Comparison of ENCODE assay signal across 21 cellular contexts in the genomic region with DNA sequence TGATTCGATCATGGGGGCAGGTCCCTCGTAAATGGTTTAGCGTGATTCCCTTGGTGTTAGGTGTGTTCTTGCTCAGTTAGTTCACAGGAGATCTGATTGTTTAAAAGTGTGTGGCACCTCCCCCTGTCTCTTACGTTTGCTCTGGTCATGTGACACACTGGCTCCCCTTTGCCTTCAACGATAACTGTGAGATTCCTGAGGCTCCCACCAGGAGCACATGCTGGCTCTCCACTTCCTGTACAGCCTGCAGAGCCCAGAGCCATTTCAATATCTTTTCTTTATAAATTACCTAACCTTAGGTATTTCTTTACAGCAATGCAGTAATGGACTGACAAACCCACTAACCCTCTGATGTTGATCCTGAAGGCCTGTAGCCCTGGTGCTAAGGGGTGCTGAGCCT.
DNase-seq lines count a peak whose midpoint lies in the region; ATAC-seq, FAIRE-seq and TF ChIP-seq lines count a peak whose summit lies in the region.
"Had no signal": no experiment of that assay in that cellular context is flagged by ENCODE, and none has a peak within 500 bp of the region (broad histone marks: within the 10 kb centered on the region; RNA-seq: fewer than 3 reads in every experiment).

No MANE protein-coding gene starts in this region.

- BruUV-seq in K562 (replicated peaks; lab: Mats Ljungman, UMichigan) = no TSS peak

- no peak overlapping the region for H3K27ac ChIP-seq in GM23338 (ENCODE audit: low read depth)
- no peak overlapping the region for H3K27ac ChIP-seq in K562 (ENCODE audit: extremely low read depth, low read depth, low read length)
- H3K27ac ChIP-seq in endodermal cell (ENCODE audit: low read depth, low read length) = no peak overlapping the region
- H3K27ac ChIP-seq: BLaER1, HL-60 had no signal

- no peak overlapping the region for H3K4me3 ChIP-seq in GM23338
- no peak overlapping the region for H3K4me3 ChIP-seq in K562
- no peak overlapping the region for H3K4me3 ChIP-seq in endodermal cell (ENCODE audit: low read length)
- H3K4me3 ChIP-seq: BLaER1 had no signal

- H3K4me1 Mint-ChIP-seq in GM23338 = peaks cover 5% of the 10 kb centered on the region
- H3K4me1 Mint-ChIP-seq in endodermal cell = peaks cover 7% of the 10 kb centered on the region
- no peaks in the 10 kb centered on the region for H3K4me1 Mint-ChIP-seq in mesothelial cell of epicardium
- H3K4me1 Mint-ChIP-seq in T-helper 17 cell = peaks cover 2% of the 10 kb centered on the region
- H3K4me1 Mint-ChIP-seq in natural killer cell treated with Interleukin-12 subunit alpha and Interleukin-12 subunit beta and Interleukin-15 and Interleukin-18, amount 100 ng/mL, for 72 hours (ENCODE audit: low read depth in 2 of 2) = peaks cover 23 to 42% of the 10 kb centered on the region in 2 donors
- H3K4me1 Mint-ChIP-seq: CD4-positive, alpha-beta memory T cell had no signal

- TF ChIP-seq POLR2A in K562 (conservative IDR thresholded peaks at IDR 0.05) = no peak

- H3K27me3 Mint-ChIP-seq in GM23338 (ENCODE audit: insufficient read depth, low read depth, poor library complexity) (peaks cover 5% of the 10 kb centered on the region), endodermal cell (ENCODE audit: insufficient read depth) (peaks cover 11% of the 10 kb centered on the region), mesothelial cell of epicardium (ENCODE audit: low read depth) (no peaks in the 10 kb centered on the region), T-helper 17 cell (peaks cover 26% of the 10 kb centered on the region)
- H3K27me3 Mint-ChIP-seq in natural killer cell treated with Interleukin-12 subunit alpha and Interleukin-12 subunit beta and Interleukin-15 and Interleukin-18, amount 100 ng/mL, for 72 hours = peaks cover 0 to 4% of the 10 kb centered on the region in 2 donors

- H3F3A ChIP-seq in GM23338 (replicated peaks; ENCODE audit: low read depth) = no peaks in the 10 kb centered on the region

- TF ChIP-seq RAD21 in K562 (CRISPR knock-in tag; conservative IDR thresholded peaks at IDR 0.05 in 1 of 2, IDR thresholded peaks at IDR 0.05 in 1 of 2) = no peak

- CTCF ChIA-PET in K562 (lab: Yijun Ruan, JAX; ENCODE audit: low intra/inter-chr PET ratio) = no interaction called here

- H3K4me1 ChIP-seq in GM23338 (ENCODE audit: insufficient read depth) (no peaks in the 10 kb centered on the region; the same call in 1 of the 2 replicates), K562 (replicated peaks in 1 of 2; ENCODE audit: control insufficient read depth in 2 of 2, insufficient read depth in 2 of 2, low read length in 2 of 2) (peaks cover 3 to 18% of the 10 kb centered on the region in 2 experiments; a peak in 4 of 5 replicates), endodermal cell (ENCODE audit: control insufficient read depth, insufficient read depth, low read length) (no peaks in the 10 kb centered on the region)

- H3K27ac Mint-ChIP-seq in GM23338 = no peak overlapping the region
- H3K27ac Mint-ChIP-seq in endodermal cell = no peak overlapping the region
- H3K27ac Mint-ChIP-seq in mesothelial cell of epicardium = peak overlapping the region; percentile 7
- no peak overlapping the region for H3K27ac Mint-ChIP-seq in T-helper 17 cell
- no peak overlapping the region for H3K27ac Mint-ChIP-seq in natural killer cell treated with Interleukin-12 subunit alpha and Interleukin-12 subunit beta and Interleukin-15 and Interleukin-18, amount 100 ng/mL, for 72 hours
- H3K27ac Mint-ChIP-seq: CD4-positive, alpha-beta memory T cell had no signal

- WGBS in K562 (ENCODE audit: insufficient coverage, low coverage, missing lambda C conversion rate) = 51% methylated on average over 5 of the region's 5 CpGs
- 79 to 88% methylated on average over 4 to 5 of the region's 5 CpGs for WGBS in endodermal cell (ENCODE audit: insufficient coverage in 1 of 2, insufficient read length in 1 of 2), 2 experiments

- H3K36me3 ChIP-seq in GM23338 (ENCODE audit: insufficient read depth) = no peaks in the 10 kb centered on the region
- no peaks in the 10 kb centered on the region for H3K36me3 ChIP-seq in K562 (ENCODE audit: control insufficient read depth, insufficient read depth, low read length)
- no peaks in the 10 kb centered on the region for H3K36me3 ChIP-seq in endodermal cell (ENCODE audit: control insufficient read depth, insufficient read depth, low read length)
- H3K36me3 ChIP-seq: BLaER1 had no signal

- no peaks in the 10 kb centered on the region; the same call in 2 of the 3 replicates for H3K9me3 Mint-ChIP-seq in GM23338
- H3K9me3 Mint-ChIP-seq in endodermal cell = no peaks in the 10 kb centered on the region
- no peaks in the 10 kb centered on the region for H3K9me3 Mint-ChIP-seq in mesothelial cell of epicardium
- no peaks in the 10 kb centered on the region for H3K9me3 Mint-ChIP-seq in natural killer cell treated with Interleukin-12 subunit alpha and Interleukin-12 subunit beta and Interleukin-15 and Interleukin-18, amount 100 ng/mL, for 72 hours
- H3K9me3 Mint-ChIP-seq: CD4-positive, alpha-beta memory T cell had no signal

- POLR2A ChIA-PET in K562 (lab: Yijun Ruan, JAX) = interaction anchor here (0.6 to 1.2 kb wide), 2 partner anchors 10 to 13 kb away, joined by 3 to 4 read pairs; no protein-coding TSS in a partner anchor

- DNase-seq in GM23338 (ENCODE audit: low spot score) (no peak), K562 (ENCODE audit: extremely low read depth in 1 of 4, low spot score in 3 of 4) (no peak), endodermal cell (peak; percentile 70), mesothelial cell of epicardium (ENCODE audit: low spot score in 2 of 2, unreplicated experiment in 2 of 2) (no peak), midbrain (lab: John Stamatoyannopoulos, UW) (no peak), T-helper 17 cell (no peak)
- DNase-seq in natural killer cell treated with Interleukin-12 subunit alpha and Interleukin-12 subunit beta and Interleukin-15 and Interleukin-18, amount 100 ng/mL, for 72 hours (ENCODE audit: low spot score) = no peak
- DNase-seq: 8988T; CD4-positive, alpha-beta memory T cell; DMS153; DMS79; GDM1; HCEC 1CT; IMR-90 had no signal

- TF ChIP-seq CTCF in GM23338 (conservative IDR thresholded peaks at IDR 0.05; ENCODE audit: low read depth in 2 of 2) (no peak), K562 (IDR thresholded peaks at IDR 0.05 in 2 of 3, conservative IDR thresholded peaks at IDR 0.05 in 1 of 3; ENCODE audit: insufficient read depth in 2 of 3, low read depth in 1 of 3, low read length in 3 of 3) (no peak), endodermal cell (conservative IDR thresholded peaks at IDR 0.05) (no peak), mesothelial cell of epicardium (IDR thresholded peaks at IDR 0.05; ENCODE audit: unreplicated experiment) (no peak)

- H3K79me2 ChIP-seq in GM23338 (replicated peaks; ENCODE audit: insufficient read depth) = no peaks in the 10 kb centered on the region
- no peaks in the 10 kb centered on the region for H3K79me2 ChIP-seq in K562 (ENCODE audit: control insufficient read depth, insufficient read depth, low read length)

- H3K9me3 ChIP-seq in K562 (replicated peaks; ENCODE audit: control insufficient read depth, insufficient read depth, low read depth, low read length) (no peaks in the 10 kb centered on the region; the same call in 1 of the 2 replicates), endodermal cell (ENCODE audit: control insufficient read depth, low read length) (no peaks in the 10 kb centered on the region), T-helper 17 cell (ENCODE audit: control insufficient read depth, low read length, poor library complexity, severe bottlenecking) (no peaks in the 10 kb centered on the region)
- H3K9me3 ChIP-seq: BLaER1 had no signal

- no peaks in the 10 kb centered on the region for H3K27me3 ChIP-seq in GM23338 (ENCODE audit: insufficient read depth)
- H3K27me3 ChIP-seq in K562 (ENCODE audit: control insufficient read depth in 2 of 2, insufficient read depth in 2 of 2, low read length in 2 of 2) = peaks cover 4 to 8% of the 10 kb centered on the region in 2 experiments; a peak in 4 of 5 replicates
- H3K27me3 ChIP-seq in endodermal cell (ENCODE audit: control insufficient read depth, insufficient read depth, low read length, poor library complexity, severe bottlenecking) = no peaks in the 10 kb centered on the region
- H3K27me3 ChIP-seq: BLaER1 had no signal

- in situ Hi-C loops in K562 (cut with MboI) = no loop called here

- H4K20me1 ChIP-seq in GM23338 (replicated peaks; ENCODE audit: insufficient read depth) (no peaks in the 10 kb centered on the region), K562 (replicated peaks; ENCODE audit: control insufficient read depth, insufficient read depth, low read length) (no peaks in the 10 kb centered on the region)
- H4K20me1 ChIP-seq: BLaER1 had no signal

- H3K4me2 ChIP-seq in GM23338 (no peak overlapping the region), K562 (ENCODE audit: insufficient read depth, low read length) (no peak overlapping the region)
- H3K4me2 ChIP-seq: BLaER1 had no signal

- H3K9me1 ChIP-seq in K562 (ENCODE audit: control insufficient read depth, insufficient read depth, low read length) = no peaks in the 10 kb centered on the region

- peak overlapping the region; percentile 38; the same call in 1 of the 2 replicates for H2AFZ ChIP-seq in GM23338
- H2AFZ ChIP-seq in K562 (ENCODE audit: low read depth, low read length) = peak overlapping the region; percentile 70; the same call in 1 of the 2 replicates

- H3K9me2 ChIP-seq in GM23338 (ENCODE audit: insufficient read depth) = 0 out of 2 replicates have a peak, but pooled peaks cover 3% of the 10 kb centered on the region

- no peak for FAIRE-seq in K562 (lab: Jason Lieb, UNC)
- FAIRE-seq: GM12892, GM18507, HTR-8/SVneo had no signal

- no peak for TF ChIP-seq EP300 in K562 (IDR thresholded peaks at IDR 0.05; ENCODE audit: low read length)

- ATAC-seq in GM23338 (no peak), K562 (no peak; the same call in 2 of the 3 replicates), GM19467 (IDR thresholded peaks at IDR 0.05; ENCODE audit: unreplicated experiment) (no peak), T-helper 17 cell (no peak)
- ATAC-seq in natural killer cell treated with Interleukin-12 subunit alpha and Interleukin-12 subunit beta and Interleukin-15 and Interleukin-18, amount 100 ng/mL, for 72 hours = no peak

- intact Hi-C loops in K562 (cut with micrococcal nuclease) = no loop called here

- H3K9ac ChIP-seq in K562 (ENCODE audit: insufficient read depth in 1 of 2, low read depth in 2 of 2, low read length in 2 of 2) = no peak overlapping the region
- no peak overlapping the region for H3K9ac ChIP-seq in endodermal cell (ENCODE audit: extremely low read depth, low read length, poor library complexity, severe bottlenecking)
- H3K9ac ChIP-seq: BLaER1 had no signal

- H3K4me3 Mint-ChIP-seq in GM23338 (no peak overlapping the region), endodermal cell (no peak overlapping the region), mesothelial cell of epicardium (no peak overlapping the region), T-helper 17 cell (no peak overlapping the region)
- H3K4me3 Mint-ChIP-seq in natural killer cell treated with Interleukin-12 subunit alpha and Interleukin-12 subunit beta and Interleukin-15 and Interleukin-18, amount 100 ng/mL, for 72 hours = no peak overlapping the region
- H3K4me3 Mint-ChIP-seq: CD14-positive monocyte; CD4-positive, alpha-beta memory T cell had no signal

- H3K36me3 Mint-ChIP-seq in GM23338 (ENCODE audit: low read depth) (no peaks in the 10 kb centered on the region), endodermal cell (ENCODE audit: low read depth) (no peaks in the 10 kb centered on the region), mesothelial cell of epicardium (no peaks in the 10 kb centered on the region), T-helper 17 cell (ENCODE audit: low read depth) (no peaks in the 10 kb centered on the region)
- no peaks in the 10 kb centered on the region for H3K36me3 Mint-ChIP-seq in natural killer cell treated with Interleukin-12 subunit alpha and Interleukin-12 subunit beta and Interleukin-15 and Interleukin-18, amount 100 ng/mL, for 72 hours
- H3K36me3 Mint-ChIP-seq: CD14-positive monocyte; CD4-positive, alpha-beta memory T cell had no signal
